In genomic region chr13:43448605-43449004, GRCh38 we compare ENCODE assay signal across 15 cellular contexts.
"Had no signal": no experiment of that assay in that cellular context is flagged by ENCODE, and none has a peak within 500 bp of the region (broad histone marks: within the 10 kb centered on the region; RNA-seq: fewer than 3 reads in every experiment).

No MANE protein-coding gene starts in this region.

- H3K27ac ChIP-seq: esophagus squamous epithelium, left ventricle myocardium inferior, spleen, suprapubic skin had no signal

- H3K4me3 ChIP-seq: esophagus squamous epithelium, left ventricle myocardium inferior, spleen, suprapubic skin had no signal

- H3K4me1 Mint-ChIP-seq: activated naive CD4-positive, alpha-beta T cell treated with anti-CD3 and anti-CD28 coated beads, Interleukin-2, amount 50 U/mL, for 24 hours had no signal

- H3K27ac Mint-ChIP-seq: activated naive CD4-positive, alpha-beta T cell treated with anti-CD3 and anti-CD28 coated beads, Interleukin-2, amount 50 U/mL, for 24 hours; progenitor cell of endocrine pancreas; T-helper 1 cell treated with Interleukin-12 subunit alpha and Interleukin-12 subunit beta and Interleukin-4 antibody, amounts not matched to agents 30 μg/mL and 1 μg/mL, for 36 hours had no signal

- H3K27me3 ChIP-seq: esophagus squamous epithelium, spleen, suprapubic skin had no signal

- H3K4me3 Mint-ChIP-seq: activated naive CD4-positive, alpha-beta T cell treated with anti-CD3 and anti-CD28 coated beads, Interleukin-2, amount 50 U/mL, for 24 hours; T-helper 1 cell treated with Interleukin-12 subunit alpha and Interleukin-12 subunit beta and Interleukin-4 antibody, amounts not matched to agents 30 μg/mL and 1 μg/mL, for 36 hours had no signal

- DNase-seq: activated T-cell treated with anti-CD3 and anti-CD28 coated beads, Interleukin-2, amount 50 U/mL, for 1 hour; esophagus squamous epithelium; foreskin fibroblast; islet precursor cell; left ventricle myocardium inferior; mesenchymal stem cell; spleen; stimulated activated CD4-positive, alpha-beta T cell treated with anti-CD3 and anti-CD28 coated beads, Interleukin-1b, Interleukin-23, amount 100 ng/mL, for 48 hours; stimulated activated naive CD4-positive, alpha-beta T cell treated with Interleukin-2 at 50 U/mL for 16 hours had no signal

- H3K9me3 Mint-ChIP-seq: activated naive CD4-positive, alpha-beta T cell treated with anti-CD3 and anti-CD28 coated beads, Interleukin-2, amount 50 U/mL, for 24 hours; T-helper 1 cell treated with Interleukin-12 subunit alpha and Interleukin-12 subunit beta and Interleukin-4 antibody, amounts not matched to agents 30 μg/mL and 1 μg/mL, for 36 hours had no signal

- H3K4me1 ChIP-seq: esophagus squamous epithelium, left ventricle myocardium inferior, spleen had no signal

- H3K36me3 ChIP-seq: esophagus squamous epithelium, left ventricle myocardium inferior, spleen, suprapubic skin had no signal

- ATAC-seq: activated CD4-positive, CD25-positive, alpha-beta regulatory T cell treated with anti-CD3 and anti-CD28 coated beads, Interleukin-2, amount 50 U/mL, for 24 hours; SK-N-SH treated with all-trans-retinoic acid at 6 μM for 48 hours had no signal

- H3K27me3 Mint-ChIP-seq: progenitor cell of endocrine pancreas had no signal

- H3K36me3 Mint-ChIP-seq: activated naive CD4-positive, alpha-beta T cell treated with anti-CD3 and anti-CD28 coated beads, Interleukin-2, amount 50 U/mL, for 24 hours had no signal
